1 cellular context compared by ENCODE assay signal in the genomic region with DNA sequence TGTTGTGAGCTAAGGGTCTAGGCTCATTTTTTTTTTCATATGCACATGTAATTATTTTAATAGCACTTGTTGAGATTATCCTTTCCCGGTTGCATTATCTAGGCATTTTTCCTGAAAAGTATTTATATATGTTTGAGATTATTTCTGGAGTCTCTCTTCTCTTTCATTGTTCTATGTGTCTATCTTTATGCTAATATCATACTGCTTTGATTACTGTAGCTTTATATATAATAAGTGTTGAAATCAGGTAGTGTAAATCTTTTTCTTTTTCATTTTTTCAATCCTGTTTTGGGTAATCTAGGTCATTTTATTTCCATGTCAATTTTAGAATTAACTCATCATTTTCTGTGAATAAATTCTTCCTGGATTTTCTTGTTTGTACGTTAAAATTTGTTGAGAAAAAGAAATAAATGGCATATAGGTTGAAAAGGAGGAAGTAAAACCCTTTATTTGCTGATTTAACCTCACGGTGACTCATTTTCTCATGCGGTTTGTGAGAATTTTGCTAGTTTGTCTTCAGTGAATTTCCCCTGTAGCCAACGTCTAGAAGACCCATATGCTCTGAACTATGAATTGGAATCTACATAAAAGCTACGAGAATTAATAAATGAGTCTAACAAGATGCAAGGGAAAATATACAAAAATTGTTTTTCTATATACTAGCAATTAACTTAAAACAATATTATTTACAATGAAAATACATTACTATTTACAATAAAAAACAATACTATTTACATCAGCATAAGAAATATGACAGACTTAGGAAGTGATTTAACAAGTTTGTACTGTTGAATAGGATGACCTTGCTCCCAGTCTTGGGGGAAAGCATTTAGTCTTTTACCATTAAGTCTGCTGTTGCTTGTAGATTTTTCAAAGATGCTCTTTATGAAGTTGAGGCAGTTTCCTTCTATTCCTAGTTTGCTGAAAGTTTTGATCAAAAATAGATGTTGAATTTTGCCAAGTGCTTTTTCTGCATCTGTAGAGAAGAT.
TF ChIP-seq lines count a peak whose summit lies in the region.

No MANE protein-coding gene starts in this region.

TF ChIP-seq in GM12878, 131 proteins besides CTCF, POLR2A, EP300 and RAD21 (continued from another document and continues in another):
- TF ChIP-seq, protein P1, sequence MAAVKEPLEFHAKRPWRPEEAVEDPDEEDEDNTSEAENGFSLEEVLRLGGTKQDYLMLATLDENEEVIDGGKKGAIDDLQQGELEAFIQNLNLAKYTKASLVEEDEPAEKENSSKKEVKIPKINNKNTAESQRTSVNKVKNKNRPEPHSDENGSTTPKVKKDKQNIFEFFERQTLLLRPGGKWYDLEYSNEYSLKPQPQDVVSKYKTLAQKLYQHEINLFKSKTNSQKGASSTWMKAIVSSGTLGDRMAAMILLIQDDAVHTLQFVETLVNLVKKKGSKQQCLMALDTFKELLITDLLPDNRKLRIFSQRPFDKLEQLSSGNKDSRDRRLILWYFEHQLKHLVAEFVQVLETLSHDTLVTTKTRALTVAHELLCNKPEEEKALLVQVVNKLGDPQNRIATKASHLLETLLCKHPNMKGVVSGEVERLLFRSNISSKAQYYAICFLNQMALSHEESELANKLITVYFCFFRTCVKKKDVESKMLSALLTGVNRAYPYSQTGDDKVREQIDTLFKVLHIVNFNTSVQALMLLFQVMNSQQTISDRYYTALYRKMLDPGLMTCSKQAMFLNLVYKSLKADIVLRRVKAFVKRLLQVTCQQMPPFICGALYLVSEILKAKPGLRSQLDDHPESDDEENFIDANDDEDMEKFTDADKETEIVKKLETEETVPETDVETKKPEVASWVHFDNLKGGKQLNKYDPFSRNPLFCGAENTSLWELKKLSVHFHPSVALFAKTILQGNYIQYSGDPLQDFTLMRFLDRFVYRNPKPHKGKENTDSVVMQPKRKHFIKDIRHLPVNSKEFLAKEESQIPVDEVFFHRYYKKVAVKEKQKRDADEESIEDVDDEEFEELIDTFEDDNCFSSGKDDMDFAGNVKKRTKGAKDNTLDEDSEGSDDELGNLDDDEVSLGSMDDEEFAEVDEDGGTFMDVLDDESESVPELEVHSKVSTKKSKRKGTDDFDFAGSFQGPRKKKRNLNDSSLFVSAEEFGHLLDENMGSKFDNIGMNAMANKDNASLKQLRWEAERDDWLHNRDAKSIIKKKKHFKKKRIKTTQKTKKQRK (IDR thresholded peaks at IDR 0.05; ENCODE audit: low read depth, low read length) = no peak
- TF ChIP-seq, protein P2, sequence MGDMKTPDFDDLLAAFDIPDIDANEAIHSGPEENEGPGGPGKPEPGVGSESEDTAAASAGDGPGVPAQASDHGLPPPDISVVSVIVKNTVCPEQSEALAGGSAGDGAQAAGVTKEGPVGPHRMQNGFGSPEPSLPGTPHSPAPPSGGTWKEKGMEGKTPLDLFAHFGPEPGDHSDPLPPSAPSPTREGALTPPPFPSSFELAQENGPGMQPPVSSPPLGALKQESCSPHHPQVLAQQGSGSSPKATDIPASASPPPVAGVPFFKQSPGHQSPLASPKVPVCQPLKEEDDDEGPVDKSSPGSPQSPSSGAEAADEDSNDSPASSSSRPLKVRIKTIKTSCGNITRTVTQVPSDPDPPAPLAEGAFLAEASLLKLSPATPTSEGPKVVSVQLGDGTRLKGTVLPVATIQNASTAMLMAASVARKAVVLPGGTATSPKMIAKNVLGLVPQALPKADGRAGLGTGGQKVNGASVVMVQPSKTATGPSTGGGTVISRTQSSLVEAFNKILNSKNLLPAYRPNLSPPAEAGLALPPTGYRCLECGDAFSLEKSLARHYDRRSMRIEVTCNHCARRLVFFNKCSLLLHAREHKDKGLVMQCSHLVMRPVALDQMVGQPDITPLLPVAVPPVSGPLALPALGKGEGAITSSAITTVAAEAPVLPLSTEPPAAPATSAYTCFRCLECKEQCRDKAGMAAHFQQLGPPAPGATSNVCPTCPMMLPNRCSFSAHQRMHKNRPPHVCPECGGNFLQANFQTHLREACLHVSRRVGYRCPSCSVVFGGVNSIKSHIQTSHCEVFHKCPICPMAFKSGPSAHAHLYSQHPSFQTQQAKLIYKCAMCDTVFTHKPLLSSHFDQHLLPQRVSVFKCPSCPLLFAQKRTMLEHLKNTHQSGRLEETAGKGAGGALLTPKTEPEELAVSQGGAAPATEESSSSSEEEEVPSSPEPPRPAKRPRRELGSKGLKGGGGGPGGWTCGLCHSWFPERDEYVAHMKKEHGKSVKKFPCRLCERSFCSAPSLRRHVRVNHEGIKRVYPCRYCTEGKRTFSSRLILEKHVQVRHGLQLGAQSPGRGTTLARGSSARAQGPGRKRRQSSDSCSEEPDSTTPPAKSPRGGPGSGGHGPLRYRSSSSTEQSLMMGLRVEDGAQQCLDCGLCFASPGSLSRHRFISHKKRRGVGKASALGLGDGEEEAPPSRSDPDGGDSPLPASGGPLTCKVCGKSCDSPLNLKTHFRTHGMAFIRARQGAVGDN (IDR thresholded peaks at IDR 0.05) = no peak
- TF ChIP-seq, protein P3, sequence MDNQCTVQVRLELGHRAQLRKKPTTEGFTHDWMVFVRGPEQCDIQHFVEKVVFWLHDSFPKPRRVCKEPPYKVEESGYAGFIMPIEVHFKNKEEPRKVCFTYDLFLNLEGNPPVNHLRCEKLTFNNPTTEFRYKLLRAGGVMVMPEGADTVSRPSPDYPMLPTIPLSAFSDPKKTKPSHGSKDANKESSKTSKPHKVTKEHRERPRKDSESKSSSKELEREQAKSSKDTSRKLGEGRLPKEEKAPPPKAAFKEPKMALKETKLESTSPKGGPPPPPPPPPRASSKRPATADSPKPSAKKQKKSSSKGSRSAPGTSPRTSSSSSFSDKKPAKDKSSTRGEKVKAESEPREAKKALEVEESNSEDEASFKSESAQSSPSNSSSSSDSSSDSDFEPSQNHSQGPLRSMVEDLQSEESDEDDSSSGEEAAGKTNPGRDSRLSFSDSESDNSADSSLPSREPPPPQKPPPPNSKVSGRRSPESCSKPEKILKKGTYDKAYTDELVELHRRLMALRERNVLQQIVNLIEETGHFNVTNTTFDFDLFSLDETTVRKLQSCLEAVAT (IDR thresholded peaks at IDR 0.05) = 0 out of 2 replicates have a peak, but pooled peaks have one; percentile 40
- TF ChIP-seq TCF12 (IDR thresholded peaks at IDR 0.05; ENCODE audit: low read depth, low read length) (0 out of 2 replicates have a peak, but pooled peaks have one; percentile 15), BRCA1 (IDR thresholded peaks at IDR 0.05; ENCODE audit: low read depth, low read length) (no peak), CBX5 (IDR thresholded peaks at IDR 0.05; ENCODE audit: low read depth) (peak; percentile 89; the same call in 1 of the 2 replicates), NBN (IDR thresholded peaks at IDR 0.05) (no peak), WRNIP1 (IDR thresholded peaks at IDR 0.05; ENCODE audit: borderline replicate concordance, low read depth, low read length) (no peak), MTA3 (IDR thresholded peaks at IDR 0.05; ENCODE audit: borderline replicate concordance, low read length) (0 out of 2 replicates have a peak, but pooled peaks have one; percentile 52), YBX1 (IDR thresholded peaks at IDR 0.05) (no peak), ATF2 (IDR thresholded peaks at IDR 0.05; ENCODE audit: low read length) (peak; percentile 83), HCFC1 (IDR thresholded peaks at IDR 0.05; ENCODE audit: low read length) (no peak), MTA2 (IDR thresholded peaks at IDR 0.05; ENCODE audit: low read depth) (peak; percentile 92), ZSCAN29 (IDR thresholded peaks at IDR 0.05) (no peak), LARP7 (IDR thresholded peaks at IDR 0.05) (no peak), IRF3 (IDR thresholded peaks at IDR 0.05) (no peak), IKZF2 (IDR thresholded peaks at IDR 0.05) (peak; percentile 82 to 83), ATF3 (IDR thresholded peaks at IDR 0.05; ENCODE audit: borderline replicate concordance, extremely low read depth, low read depth, low read length) (no peak), POU2F2 (IDR thresholded peaks at IDR 0.05; ENCODE audit: borderline replicate concordance, low read depth, low read length) (0 out of 3 replicates have a peak, but pooled peaks have one; percentile 18), STAT3 (IDR thresholded peaks at IDR 0.05; ENCODE audit: low read depth, low read length) (no peak), SRF (IDR thresholded peaks at IDR 0.05; ENCODE audit: low read depth in 2 of 2, low read length in 2 of 2) (no peak), SPI1 (IDR thresholded peaks at IDR 0.05; ENCODE audit: borderline replicate concordance, insufficient read depth, low read depth, low read length) (no peak), ELK1 (IDR thresholded peaks at IDR 0.05; ENCODE audit: low read depth, low read length) (no peak), TBL1XR1 (IDR thresholded peaks at IDR 0.05; ENCODE audit: low read depth, low read length) (peak; percentile 70; the same call in 1 of the 2 replicates), CHD1 (IDR thresholded peaks at IDR 0.05; ENCODE audit: low read depth, low read length) (no peak), IKZF1 (conservative IDR thresholded peaks at IDR 0.05) (peak; percentile 37; the same call in 1 of the 2 replicates), NFYA (IDR thresholded peaks at IDR 0.05; ENCODE audit: borderline replicate concordance, low read depth, low read length) (no peak), ZBED1 (IDR thresholded peaks at IDR 0.05; ENCODE audit: borderline replicate concordance) (no peak), CHD2 (IDR thresholded peaks at IDR 0.05; ENCODE audit: borderline replicate concordance, low read depth, low read length) (no peak), HDAC6 (IDR thresholded peaks at IDR 0.05; ENCODE audit: unreplicated experiment) (no peak), SREBF1 (IDR thresholded peaks at IDR 0.05; ENCODE audit: low read length) (no peak), RBBP5 (conservative IDR thresholded peaks at IDR 0.05) (no peak), ZZZ3 (IDR thresholded peaks at IDR 0.05; ENCODE audit: control insufficient read depth, insufficient read length, low read depth) (no peak), PML (IDR thresholded peaks at IDR 0.05; ENCODE audit: low read length) (no peak), SP1 (IDR thresholded peaks at IDR 0.05; ENCODE audit: low read depth, low read length) (no peak), GABPA (IDR thresholded peaks at IDR 0.05; ENCODE audit: low read depth) (no peak), SIN3A (IDR thresholded peaks at IDR 0.05; ENCODE audit: low read depth, low read length) (no peak)
- TF ChIP-seq, protein P4, sequence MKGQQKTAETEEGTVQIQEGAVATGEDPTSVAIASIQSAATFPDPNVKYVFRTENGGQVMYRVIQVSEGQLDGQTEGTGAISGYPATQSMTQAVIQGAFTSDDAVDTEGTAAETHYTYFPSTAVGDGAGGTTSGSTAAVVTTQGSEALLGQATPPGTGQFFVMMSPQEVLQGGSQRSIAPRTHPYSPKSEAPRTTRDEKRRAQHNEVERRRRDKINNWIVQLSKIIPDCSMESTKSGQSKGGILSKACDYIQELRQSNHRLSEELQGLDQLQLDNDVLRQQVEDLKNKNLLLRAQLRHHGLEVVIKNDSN (IDR thresholded peaks at IDR 0.05; ENCODE audit: borderline replicate concordance, extremely low read length, insufficient read depth, low read depth, low read length) = no peak
- TF ChIP-seq, protein P5, sequence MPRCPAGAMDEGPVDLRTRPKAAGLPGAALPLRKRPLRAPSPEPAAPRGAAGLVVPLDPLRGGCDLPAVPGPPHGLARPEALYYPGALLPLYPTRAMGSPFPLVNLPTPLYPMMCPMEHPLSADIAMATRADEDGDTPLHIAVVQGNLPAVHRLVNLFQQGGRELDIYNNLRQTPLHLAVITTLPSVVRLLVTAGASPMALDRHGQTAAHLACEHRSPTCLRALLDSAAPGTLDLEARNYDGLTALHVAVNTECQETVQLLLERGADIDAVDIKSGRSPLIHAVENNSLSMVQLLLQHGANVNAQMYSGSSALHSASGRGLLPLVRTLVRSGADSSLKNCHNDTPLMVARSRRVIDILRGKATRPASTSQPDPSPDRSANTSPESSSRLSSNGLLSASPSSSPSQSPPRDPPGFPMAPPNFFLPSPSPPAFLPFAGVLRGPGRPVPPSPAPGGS (IDR thresholded peaks at IDR 0.05; ENCODE audit: borderline replicate concordance, insufficient read depth, low read depth, low read length, poor library complexity, severe bottlenecking) = peak; percentile 75
- TF ChIP-seq, protein P6, sequence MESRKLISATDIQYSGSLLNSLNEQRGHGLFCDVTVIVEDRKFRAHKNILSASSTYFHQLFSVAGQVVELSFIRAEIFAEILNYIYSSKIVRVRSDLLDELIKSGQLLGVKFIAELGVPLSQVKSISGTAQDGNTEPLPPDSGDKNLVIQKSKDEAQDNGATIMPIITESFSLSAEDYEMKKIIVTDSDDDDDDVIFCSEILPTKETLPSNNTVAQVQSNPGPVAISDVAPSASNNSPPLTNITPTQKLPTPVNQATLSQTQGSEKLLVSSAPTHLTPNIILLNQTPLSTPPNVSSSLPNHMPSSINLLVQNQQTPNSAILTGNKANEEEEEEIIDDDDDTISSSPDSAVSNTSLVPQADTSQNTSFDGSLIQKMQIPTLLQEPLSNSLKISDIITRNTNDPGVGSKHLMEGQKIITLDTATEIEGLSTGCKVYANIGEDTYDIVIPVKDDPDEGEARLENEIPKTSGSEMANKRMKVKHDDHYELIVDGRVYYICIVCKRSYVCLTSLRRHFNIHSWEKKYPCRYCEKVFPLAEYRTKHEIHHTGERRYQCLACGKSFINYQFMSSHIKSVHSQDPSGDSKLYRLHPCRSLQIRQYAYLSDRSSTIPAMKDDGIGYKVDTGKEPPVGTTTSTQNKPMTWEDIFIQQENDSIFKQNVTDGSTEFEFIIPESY (IDR thresholded peaks at IDR 0.05) = no peak
